ENCODE assay signal across 17 cellular contexts in the genomic region with DNA sequence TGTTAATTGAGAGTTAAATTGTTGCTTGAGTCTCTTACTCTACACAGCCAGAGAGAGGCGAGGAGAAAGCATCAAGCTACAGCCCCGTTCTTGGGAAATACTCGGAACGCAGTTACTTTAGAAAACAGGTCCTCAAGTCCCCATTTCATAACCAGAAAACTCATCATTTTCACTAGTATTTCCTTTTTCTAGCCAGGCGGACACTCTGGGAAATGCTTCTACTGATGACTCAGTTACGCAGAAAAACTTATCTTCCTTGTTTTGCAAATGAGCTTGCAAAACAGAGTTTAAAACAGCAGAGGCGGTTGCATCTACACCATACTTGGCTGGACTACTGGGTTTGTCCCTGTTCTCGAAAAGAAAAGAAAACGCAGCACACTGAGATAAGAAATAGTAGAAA.
A peak's percentile ranks its signal among the peaks of the same experiment; 100 is the strongest.
DNase-seq lines count a peak whose midpoint lies in the region; ATAC-seq and TF ChIP-seq lines count a peak whose summit lies in the region.
"Had no signal": no experiment of that assay in that cellular context is flagged by ENCODE, and none has a peak within 500 bp of the region (broad histone marks: within the 10 kb centered on the region; RNA-seq: fewer than 3 reads in every experiment).

No MANE protein-coding gene starts in this region.

- ATAC-seq in activated T-helper 17 cell treated with anti-CD3 and anti-CD28 coated beads, Interleukin-2, amount 50 U/mL, for 72 hours (replicated peaks) = no peak
- ATAC-seq in HG03378 (IDR thresholded peaks at IDR 0.05; ENCODE audit: unreplicated experiment) = no peak
- ATAC-seq: mucosa of descending colon, Panc1 had no signal

- H3K4me3 ChIP-seq in SJCRH30 (peak overlapping the region; percentile 45), fibroblast of mammary gland (ENCODE audit: control insufficient read depth, low read depth, low read length) (no peak overlapping the region), mesenchymal stem cell (ENCODE audit: insufficient read depth in 1 of 2, low read depth in 1 of 2, low read length in 2 of 2) (no peak overlapping the region)
- H3K4me3 ChIP-seq: mucosa of descending colon, prostate gland had no signal

- no peak overlapping the region for H3K18ac ChIP-seq in mesenchymal stem cell (ENCODE audit: low read depth in 1 of 2, low read length in 2 of 2)

- H3K27me3 ChIP-seq in SJCRH30 = no peaks in the 10 kb centered on the region
- H3K27me3 ChIP-seq in mesenchymal stem cell (ENCODE audit: control insufficient read depth in 1 of 2, insufficient read depth in 1 of 2, low read length in 2 of 2) = peaks cover 4 to 5% of the 10 kb centered on the region in 2 experiments

- DNase-seq in CD14-positive monocyte (ENCODE audit: low spot score) = no peak
- DNase-seq in SJCRH30 = no peak
- peak; percentile 64 for DNase-seq in fibroblast of mammary gland (ENCODE audit: low read depth)
- DNase-seq in mesenchymal stem cell = no peak
- no peak for DNase-seq in T-helper 2 cell
- DNase-seq in stimulated activated CD4-positive, alpha-beta T cell treated with anti-CD3 and anti-CD28 coated beads, Interleukin-4, amount 100 ng/mL, for 24 hours = no peak
- DNase-seq: DMS 273 treated with DMSO at 0.1 percent for 48 hours, immature natural killer cell, IMR-90, mucosa of descending colon, NCI-H1417, NCI-H446 treated with DMSO at 0.1 percent for 48 hours had no signal

- peak overlapping the region; percentile 23 for H3K9ac ChIP-seq in mesenchymal stem cell (ENCODE audit: low read length)

- intact Hi-C loops in CD14-positive monocyte (cut with micrococcal nuclease) = no loop called here

- H4K8ac ChIP-seq in mesenchymal stem cell (ENCODE audit: low read length) = no peak overlapping the region

- H3K4me3 Mint-ChIP-seq in CD14-positive monocyte = peak overlapping the region; percentile 54 to 59
- H3K4me3 Mint-ChIP-seq in activated T-helper 17 cell treated with anti-CD3 and anti-CD28 coated beads, Interleukin-2, amount 50 U/mL, for 72 hours = no peak overlapping the region
- H3K4me3 Mint-ChIP-seq: activated naive CD4-positive, alpha-beta T cell treated with anti-CD3 and anti-CD28 coated beads, Interleukin-2, amount 50 U/mL, for 24 hours; immature natural killer cell had no signal

- H2BK15ac ChIP-seq in mesenchymal stem cell (ENCODE audit: low read depth, poor library complexity, severe bottlenecking) = no peak overlapping the region

- H3K36me3 ChIP-seq in SJCRH30 (no peaks in the 10 kb centered on the region), mesenchymal stem cell (ENCODE audit: control insufficient read depth in 1 of 2, insufficient read depth in 2 of 2, low read depth in 1 of 2, low read length in 2 of 2) (no peaks in the 10 kb centered on the region)
- H3K36me3 ChIP-seq: prostate gland had no signal

- H3K4me1 Mint-ChIP-seq in CD14-positive monocyte = peaks cover 24% of the 10 kb centered on the region
- H3K4me1 Mint-ChIP-seq in activated T-helper 17 cell treated with anti-CD3 and anti-CD28 coated beads, Interleukin-2, amount 50 U/mL, for 72 hours = no peaks in the 10 kb centered on the region
- H3K4me1 Mint-ChIP-seq: activated naive CD4-positive, alpha-beta T cell treated with anti-CD3 and anti-CD28 coated beads, Interleukin-2, amount 50 U/mL, for 24 hours; immature natural killer cell had no signal

- H2AFZ ChIP-seq in mesenchymal stem cell (ENCODE audit: low read depth, low read length) = no peak overlapping the region

- H3K9me3 Mint-ChIP-seq in CD14-positive monocyte = peaks cover 0 to 4% (median 3%) of the 10 kb centered on the region in 7 donors
- H3K9me3 Mint-ChIP-seq in activated T-helper 17 cell treated with anti-CD3 and anti-CD28 coated beads, Interleukin-2, amount 50 U/mL, for 72 hours = peaks cover 4% of the 10 kb centered on the region
- H3K9me3 Mint-ChIP-seq: activated naive CD4-positive, alpha-beta T cell treated with anti-CD3 and anti-CD28 coated beads, Interleukin-2, amount 50 U/mL, for 24 hours had no signal

- no peak overlapping the region for H2BK12ac ChIP-seq in mesenchymal stem cell (ENCODE audit: low read length in 2 of 2)

- TF ChIP-seq CTCF in CD14-positive monocyte (IDR thresholded peaks at IDR 0.05) (no peak), fibroblast of mammary gland (conservative IDR thresholded peaks at IDR 0.05; ENCODE audit: control insufficient read depth, insufficient read depth, low read depth, low read length) (no peak)

- no peak overlapping the region for H3K14ac ChIP-seq in mesenchymal stem cell (ENCODE audit: low read length in 2 of 2)

- WGBS in mesenchymal stem cell = 68% methylated on average over 8 of the region's 9 CpGs

- H3K9me3 ChIP-seq in SJCRH30 (replicated peaks) (no peaks in the 10 kb centered on the region; the same call in 1 of the 2 replicates), mesenchymal stem cell (ENCODE audit: control insufficient read depth, low read length) (peaks cover 4% of the 10 kb centered on the region)
- H3K9me3 ChIP-seq: mucosa of descending colon, prostate gland had no signal

- H3K4me2 ChIP-seq in mesenchymal stem cell (ENCODE audit: low read length, poor library complexity, severe bottlenecking) = no peak overlapping the region

- H3K27me3 Mint-ChIP-seq in CD14-positive monocyte (ENCODE audit: low read depth in 3 of 3) = peaks cover 15 to 20% (median 19%) of the 10 kb centered on the region in 3 donors
- H3K27me3 Mint-ChIP-seq in activated T-helper 17 cell treated with anti-CD3 and anti-CD28 coated beads, Interleukin-2, amount 50 U/mL, for 72 hours = peaks cover 36% of the 10 kb centered on the region

- H3K4ac ChIP-seq in mesenchymal stem cell (ENCODE audit: low read depth in 1 of 2, low read length in 2 of 2) = no peak overlapping the region

- no peak overlapping the region for H3K23ac ChIP-seq in mesenchymal stem cell (ENCODE audit: low read length in 2 of 2)

- no peak overlapping the region for H4K91ac ChIP-seq in mesenchymal stem cell (ENCODE audit: low read length)

- H2BK120ac ChIP-seq in mesenchymal stem cell (ENCODE audit: low read depth, low read length) = no peak overlapping the region

- peaks cover 18% of the 10 kb centered on the region for H3K4me1 ChIP-seq in SJCRH30
- H3K4me1 ChIP-seq in mesenchymal stem cell (ENCODE audit: control insufficient read depth, insufficient read depth, low read depth, low read length) = no peaks in the 10 kb centered on the region
- H3K4me1 ChIP-seq: prostate gland had no signal

- no peaks in the 10 kb centered on the region for H3K79me1 ChIP-seq in mesenchymal stem cell (replicated peaks; ENCODE audit: low read length, poor library complexity, severe bottlenecking)

- H3K27ac ChIP-seq in SJCRH30 = peak overlapping the region; percentile 76
- H3K27ac ChIP-seq in mesenchymal stem cell (ENCODE audit: low read length, poor library complexity, severe bottlenecking) = no peak overlapping the region
- H3K27ac ChIP-seq: prostate gland had no signal

- H3K36me3 Mint-ChIP-seq in CD14-positive monocyte = no peaks in the 10 kb centered on the region
- H3K36me3 Mint-ChIP-seq in activated T-helper 17 cell treated with anti-CD3 and anti-CD28 coated beads, Interleukin-2, amount 50 U/mL, for 72 hours (ENCODE audit: low read depth) = no peaks in the 10 kb centered on the region
- H3K36me3 Mint-ChIP-seq: activated naive CD4-positive, alpha-beta T cell treated with anti-CD3 and anti-CD28 coated beads, Interleukin-2, amount 50 U/mL, for 24 hours; immature natural killer cell had no signal

- no peak overlapping the region for H2AK5ac ChIP-seq in mesenchymal stem cell (ENCODE audit: low read length, severe bottlenecking)

- H3K27ac Mint-ChIP-seq in CD14-positive monocyte = peak overlapping the region in 4 of 7 donors; percentile 7 to 69 (median 35)
- no peak overlapping the region for H3K27ac Mint-ChIP-seq in activated T-helper 17 cell treated with anti-CD3 and anti-CD28 coated beads, Interleukin-2, amount 50 U/mL, for 72 hours
- H3K27ac Mint-ChIP-seq: activated naive CD4-positive, alpha-beta T cell treated with anti-CD3 and anti-CD28 coated beads, Interleukin-2, amount 50 U/mL, for 24 hours; immature natural killer cell had no signal

- H2BK5ac ChIP-seq in mesenchymal stem cell (ENCODE audit: low read depth, low read length, poor library complexity, severe bottlenecking) = no peak overlapping the region
